Comparison of ENCODE assay signal across 10 cellular contexts in the genomic region with DNA sequence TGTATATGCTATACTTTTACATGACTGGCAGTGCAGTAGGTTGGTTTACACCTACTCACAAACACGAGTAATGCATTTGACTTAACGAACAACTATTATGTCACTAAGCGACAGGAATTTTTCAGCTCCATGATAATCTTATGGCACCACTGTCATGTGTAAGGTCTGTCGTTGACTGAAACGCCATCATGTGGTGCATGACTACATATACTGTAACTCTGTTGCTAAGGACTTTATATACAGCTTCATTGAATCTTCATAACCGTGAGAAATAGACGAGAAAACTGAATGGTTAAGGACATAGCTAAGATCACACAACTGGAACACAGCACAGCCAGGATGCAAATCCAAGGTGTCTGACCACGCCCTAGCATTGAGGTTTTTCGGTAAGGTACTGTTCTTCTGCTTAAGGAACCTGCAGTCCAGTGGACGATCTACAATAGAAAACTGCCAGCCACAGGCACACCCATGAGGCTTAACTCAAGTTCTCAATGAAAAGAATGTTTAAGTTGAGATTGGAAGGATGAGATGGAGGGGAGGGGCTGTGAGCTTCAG. TPM values are rescaled to one million over a fixed set of nuclear protein-coding genes. Genes with fewer than 3 reads are reported as not detected.
DNase-seq lines count a peak whose midpoint lies in the region; ATAC-seq and FAIRE-seq lines count a peak whose summit lies in the region.
"Had no signal": no experiment of that assay in that cellular context is flagged by ENCODE, and none has a peak within 500 bp of the region (broad histone marks: within the 10 kb centered on the region; RNA-seq: fewer than 3 reads in every experiment).

No MANE protein-coding gene starts in this region.

- FAIRE-seq in urothelium cell line (lab: Jason Lieb, UNC), result no peak

- no peak for ATAC-seq in GM21528 (IDR thresholded peaks at IDR 0.05; ENCODE audit: low FRiP score, unreplicated experiment)
- ATAC-seq: left colon, SK-N-SH treated with all-trans-retinoic acid at 6 μM for 48 hours had no signal

- peak overlapping the region; percentile 95; the same call in 1 of the 2 replicates for H3K4me3 ChIP-seq in ACC112 (ENCODE audit: low read depth, low read length)
- H3K4me3 ChIP-seq in GM23248, result peak overlapping the region; percentile 93

- H3K27me3 Mint-ChIP-seq in activated naive CD8-positive, alpha-beta T cell treated with anti-CD3 and anti-CD28 coated beads for 36 hours, result no peaks in the 10 kb centered on the region

- peaks cover 14% of the 10 kb centered on the region for H3K36me3 Mint-ChIP-seq in activated naive CD8-positive, alpha-beta T cell treated with anti-CD3 and anti-CD28 coated beads for 36 hours

- no peaks in the 10 kb centered on the region for H3K9me3 ChIP-seq in GM23248 (ENCODE audit: low read depth)

- H3K79me2 ChIP-seq in ACC112 (ENCODE audit: control insufficient read depth, insufficient read depth, low read length, unreplicated experiment), result peaks cover 56% of the 10 kb centered on the region
- H3K79me2 ChIP-seq in GM23248 (ENCODE audit: insufficient read depth), result peaks cover 77% of the 10 kb centered on the region

- H3K36me3 ChIP-seq in ACC112 (ENCODE audit: insufficient read depth, low read length), result no peaks in the 10 kb centered on the region
- no peaks in the 10 kb centered on the region for H3K36me3 ChIP-seq in GM23248 (ENCODE audit: low read depth)

- H3K4me1 ChIP-seq in ACC112 (ENCODE audit: control insufficient read depth, insufficient read depth, low read length, unreplicated experiment), result peaks cover 41% of the 10 kb centered on the region
- H3K4me1 ChIP-seq in GM23248 (ENCODE audit: insufficient read depth), result peaks cover 55% of the 10 kb centered on the region

- H3K9me2 ChIP-seq in GM23248 (ENCODE audit: insufficient read depth), result no peaks in the 10 kb centered on the region

- H3K27me3 ChIP-seq in ACC112 (ENCODE audit: insufficient read depth, low read length), result no peaks in the 10 kb centered on the region
- H3K27me3 ChIP-seq in GM23248 (replicated peaks; ENCODE audit: insufficient read depth), result no peaks in the 10 kb centered on the region

- WGBS in GM23248 (ENCODE audit: low coverage in 1 of 2, low lambda C conversion rate in 2 of 2, missing lambda C conversion rate in 2 of 2), 2 experiments, result 58 to 60% methylated on average over 10 of the region's 10 CpGs

- peaks cover 48% of the 10 kb centered on the region for H3F3A ChIP-seq in GM23248 (ENCODE audit: insufficient read depth)

- H3K27ac Mint-ChIP-seq in activated naive CD8-positive, alpha-beta T cell treated with anti-CD3 and anti-CD28 coated beads for 36 hours, result no peak overlapping the region

- peak overlapping the region; percentile 95 for H3K9ac ChIP-seq in GM23248

- peaks cover 59% of the 10 kb centered on the region for H3K4me1 Mint-ChIP-seq in activated naive CD8-positive, alpha-beta T cell treated with anti-CD3 and anti-CD28 coated beads for 36 hours

- H2AFZ ChIP-seq in ACC112 (ENCODE audit: low read length, unreplicated experiment) (no peak overlapping the region), GM23248 (no peak overlapping the region)

- peak overlapping the region; percentile 96 for H3K4me2 ChIP-seq in GM23248 (ENCODE audit: unreplicated experiment)

- peak; percentile 20 for DNase-seq in GM23248
- no peak for DNase-seq in activated naive CD8-positive, alpha-beta T cell treated with anti-CD3 and anti-CD28 coated beads for 36 hours
- peak; percentile 23 to 30 for DNase-seq in lung microvascular endothelial cell (ENCODE audit: low read depth in 2 of 2)
- no peak for DNase-seq in AG08396 (ENCODE audit: low spot score)
- DNase-seq in urothelium cell line (ENCODE audit: low spot score), result no peak
- DNase-seq in NCI-H1930 (lab: John Stamatoyannopoulos, UW), result no peak
- DNase-seq: left colon had no signal

- H4K20me1 ChIP-seq in GM23248 (ENCODE audit: insufficient read depth), result peaks cover 5% of the 10 kb centered on the region; the same call in 1 of the 2 replicates

- H3K9me3 Mint-ChIP-seq in activated naive CD8-positive, alpha-beta T cell treated with anti-CD3 and anti-CD28 coated beads for 36 hours, result no peaks in the 10 kb centered on the region

- H3K27ac ChIP-seq in ACC112 (ENCODE audit: low read depth, low read length) (peak overlapping the region; percentile 90), GM23248 (peak overlapping the region; percentile 95)

- in situ Hi-C loops in GM23248 (cut with MboI), result no loop called here

- H3K4me3 Mint-ChIP-seq in activated naive CD8-positive, alpha-beta T cell treated with anti-CD3 and anti-CD28 coated beads for 36 hours, result peak overlapping the region; percentile 11

RNA-seq across cellular contexts. Expression of gene CFAP20, which starts 3.3 kb away (rescaled TPM):
- 33.4 and 77.2 TPM in 2 replicates for total RNA-seq in GM23248 (2014; rRNA removed; shearing (Covaris generic))
- 49.5 and 50.7 TPM in 2 replicates for polyA plus RNA-seq in GM23248 (2016; fragmentation: Nextera tagmentation; extraction: Ambion mirVana)
- total RNA-seq in activated naive CD8-positive, alpha-beta T cell treated with anti-CD3 and anti-CD28 coated beads for 36 hours, result 10 to 100 TPM; 57.6 to 59.3 TPM
- 44.5 and 52.6 TPM in 2 replicates for total RNA-seq in lung microvascular endothelial cell

Comparison
In these comparisons a context has a peak if more than half of its experiments do, and no peak if none do; other contexts are left out.
1. DNase-seq: peak in GM23248 (single experiment) and lung microvascular endothelial cell (2 of 2); none in activated naive CD8-positive, alpha-beta T cell treated with anti-CD3 and anti-CD28 coated beads for 36 hours (single experiment), AG08396 (single experiment), urothelium cell line (single experiment) and NCI-H1930 (0 of 2).